In the genomic region with DNA sequence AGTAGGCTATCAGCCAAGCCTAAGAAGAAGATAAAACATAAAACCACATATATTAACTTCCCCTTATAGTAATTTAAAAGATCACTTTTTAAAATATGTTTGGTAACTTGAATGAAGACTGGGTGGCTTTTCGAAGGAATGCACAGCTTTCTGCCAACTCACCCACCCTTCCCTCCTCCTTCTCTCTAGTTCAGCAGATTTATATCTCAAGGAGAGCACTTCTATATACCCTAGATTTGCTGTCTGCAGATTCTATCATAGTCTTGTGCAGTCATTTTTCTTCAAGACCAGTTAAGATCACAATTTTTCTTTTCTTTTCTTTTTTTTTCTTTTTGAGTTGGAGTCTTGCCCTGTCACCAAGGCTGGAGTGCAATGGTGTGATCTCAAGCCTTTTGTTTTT, we compare ENCODE assay signal across 2 cellular contexts.
TF ChIP-seq lines count a peak whose summit lies in the region.

No MANE protein-coding gene starts in this region.

TF ChIP-seq in SK-N-SH, 30 proteins besides CTCF, POLR2A, EP300 and RAD21 (continued from another document):
- TF ChIP-seq, protein P1, sequence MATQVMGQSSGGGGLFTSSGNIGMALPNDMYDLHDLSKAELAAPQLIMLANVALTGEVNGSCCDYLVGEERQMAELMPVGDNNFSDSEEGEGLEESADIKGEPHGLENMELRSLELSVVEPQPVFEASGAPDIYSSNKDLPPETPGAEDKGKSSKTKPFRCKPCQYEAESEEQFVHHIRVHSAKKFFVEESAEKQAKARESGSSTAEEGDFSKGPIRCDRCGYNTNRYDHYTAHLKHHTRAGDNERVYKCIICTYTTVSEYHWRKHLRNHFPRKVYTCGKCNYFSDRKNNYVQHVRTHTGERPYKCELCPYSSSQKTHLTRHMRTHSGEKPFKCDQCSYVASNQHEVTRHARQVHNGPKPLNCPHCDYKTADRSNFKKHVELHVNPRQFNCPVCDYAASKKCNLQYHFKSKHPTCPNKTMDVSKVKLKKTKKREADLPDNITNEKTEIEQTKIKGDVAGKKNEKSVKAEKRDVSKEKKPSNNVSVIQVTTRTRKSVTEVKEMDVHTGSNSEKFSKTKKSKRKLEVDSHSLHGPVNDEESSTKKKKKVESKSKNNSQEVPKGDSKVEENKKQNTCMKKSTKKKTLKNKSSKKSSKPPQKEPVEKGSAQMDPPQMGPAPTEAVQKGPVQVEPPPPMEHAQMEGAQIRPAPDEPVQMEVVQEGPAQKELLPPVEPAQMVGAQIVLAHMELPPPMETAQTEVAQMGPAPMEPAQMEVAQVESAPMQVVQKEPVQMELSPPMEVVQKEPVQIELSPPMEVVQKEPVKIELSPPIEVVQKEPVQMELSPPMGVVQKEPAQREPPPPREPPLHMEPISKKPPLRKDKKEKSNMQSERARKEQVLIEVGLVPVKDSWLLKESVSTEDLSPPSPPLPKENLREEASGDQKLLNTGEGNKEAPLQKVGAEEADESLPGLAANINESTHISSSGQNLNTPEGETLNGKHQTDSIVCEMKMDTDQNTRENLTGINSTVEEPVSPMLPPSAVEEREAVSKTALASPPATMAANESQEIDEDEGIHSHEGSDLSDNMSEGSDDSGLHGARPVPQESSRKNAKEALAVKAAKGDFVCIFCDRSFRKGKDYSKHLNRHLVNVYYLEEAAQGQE (IDR thresholded peaks at IDR 0.05; ENCODE audit: low read depth, low read length), result no peak
- no peak for TF ChIP-seq JUND (IDR thresholded peaks at IDR 0.05)
- no peak for TF ChIP-seq ELF1 (IDR thresholded peaks at IDR 0.05)
- TF ChIP-seq, protein P2, sequence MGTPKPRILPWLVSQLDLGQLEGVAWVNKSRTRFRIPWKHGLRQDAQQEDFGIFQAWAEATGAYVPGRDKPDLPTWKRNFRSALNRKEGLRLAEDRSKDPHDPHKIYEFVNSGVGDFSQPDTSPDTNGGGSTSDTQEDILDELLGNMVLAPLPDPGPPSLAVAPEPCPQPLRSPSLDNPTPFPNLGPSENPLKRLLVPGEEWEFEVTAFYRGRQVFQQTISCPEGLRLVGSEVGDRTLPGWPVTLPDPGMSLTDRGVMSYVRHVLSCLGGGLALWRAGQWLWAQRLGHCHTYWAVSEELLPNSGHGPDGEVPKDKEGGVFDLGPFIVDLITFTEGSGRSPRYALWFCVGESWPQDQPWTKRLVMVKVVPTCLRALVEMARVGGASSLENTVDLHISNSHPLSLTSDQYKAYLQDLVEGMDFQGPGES (IDR thresholded peaks at IDR 0.05; ENCODE audit: low read depth, low read length), result no peak
- peak; percentile 11; the same call in 1 of the 2 replicates for TF ChIP-seq NFIC (IDR thresholded peaks at IDR 0.05; ENCODE audit: borderline replicate concordance)
- no peak for TF ChIP-seq RXRA (IDR thresholded peaks at IDR 0.05; ENCODE audit: borderline replicate concordance, low read depth)
- TF ChIP-seq, protein P3, sequence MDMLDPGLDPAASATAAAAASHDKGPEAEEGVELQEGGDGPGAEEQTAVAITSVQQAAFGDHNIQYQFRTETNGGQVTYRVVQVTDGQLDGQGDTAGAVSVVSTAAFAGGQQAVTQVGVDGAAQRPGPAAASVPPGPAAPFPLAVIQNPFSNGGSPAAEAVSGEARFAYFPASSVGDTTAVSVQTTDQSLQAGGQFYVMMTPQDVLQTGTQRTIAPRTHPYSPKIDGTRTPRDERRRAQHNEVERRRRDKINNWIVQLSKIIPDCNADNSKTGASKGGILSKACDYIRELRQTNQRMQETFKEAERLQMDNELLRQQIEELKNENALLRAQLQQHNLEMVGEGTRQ (IDR thresholded peaks at IDR 0.05; ENCODE audit: borderline replicate concordance, low read depth, low read length), result no peak

TF ChIP-seq in K562, 482 proteins besides CTCF, POLR2A, EP300 and RAD21 (continued from another document):
- TF ChIP-seq, protein P4, sequence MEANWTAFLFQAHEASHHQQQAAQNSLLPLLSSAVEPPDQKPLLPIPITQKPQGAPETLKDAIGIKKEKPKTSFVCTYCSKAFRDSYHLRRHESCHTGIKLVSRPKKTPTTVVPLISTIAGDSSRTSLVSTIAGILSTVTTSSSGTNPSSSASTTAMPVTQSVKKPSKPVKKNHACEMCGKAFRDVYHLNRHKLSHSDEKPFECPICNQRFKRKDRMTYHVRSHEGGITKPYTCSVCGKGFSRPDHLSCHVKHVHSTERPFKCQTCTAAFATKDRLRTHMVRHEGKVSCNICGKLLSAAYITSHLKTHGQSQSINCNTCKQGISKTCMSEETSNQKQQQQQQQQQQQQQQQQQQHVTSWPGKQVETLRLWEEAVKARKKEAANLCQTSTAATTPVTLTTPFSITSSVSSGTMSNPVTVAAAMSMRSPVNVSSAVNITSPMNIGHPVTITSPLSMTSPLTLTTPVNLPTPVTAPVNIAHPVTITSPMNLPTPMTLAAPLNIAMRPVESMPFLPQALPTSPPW (CRISPR knock-in tag; IDR thresholded peaks at IDR 0.05), result peak; percentile 59; the same call in 1 of the 2 replicates
- TF ChIP-seq HDAC8 (tag; IDR thresholded peaks at IDR 0.05) (no peak), DACH1 (IDR thresholded peaks at IDR 0.05; ENCODE audit: partially characterized antibody) (no peak)
